ENCODE assay signal across 23 cellular contexts in the genomic region with DNA sequence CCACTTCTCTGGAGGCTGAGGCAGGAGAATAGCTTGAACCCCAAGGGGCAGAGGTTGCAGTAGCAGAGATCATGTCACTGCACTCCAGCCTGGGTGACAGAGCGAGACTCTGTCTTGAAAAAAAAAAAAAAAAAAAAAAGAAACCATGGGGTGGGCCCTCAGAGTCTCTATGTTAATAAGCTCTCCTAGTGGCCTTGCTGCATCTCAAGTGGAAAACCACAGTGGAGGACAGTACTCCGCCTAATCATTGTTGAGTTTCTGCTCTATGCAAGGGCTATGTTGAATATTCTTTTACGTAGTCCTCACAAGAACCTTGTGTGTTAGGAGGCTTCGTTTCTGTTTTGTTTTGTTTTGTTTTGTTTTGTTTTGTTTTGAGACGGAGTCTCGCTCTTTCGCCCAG.
"Had no signal": no experiment of that assay in that cellular context is flagged by ENCODE, and none has a peak within 500 bp of the region (broad histone marks: within the 10 kb centered on the region; RNA-seq: fewer than 3 reads in every experiment).

No MANE protein-coding gene starts in this region.

- H3K27me3 ChIP-seq: neutrophil, pancreas, testis, upper lobe of left lung had no signal

- H3K4me3 ChIP-seq: pancreas, testis, upper lobe of left lung had no signal

- H3K27ac Mint-ChIP-seq: activated B cell treated with CpG ODN at 0.5 μM for 24 hours; activated naive CD8-positive, alpha-beta T cell treated with anti-CD3 and anti-CD28 coated beads for 36 hours; memory B cell; nephron; stimulated activated naive B cell treated with anti-CD40 and anti-IgM and Interleukin-4, amounts not matched to agents 10 μg/mL and 1 μg/mL and 100 μg/mL, for 72 hours had no signal

- ATAC-seq: sciatic nerve had no signal

- H3K9me3 Mint-ChIP-seq: activated B cell treated with CpG ODN at 0.5 μM for 24 hours; activated naive CD8-positive, alpha-beta T cell treated with anti-CD3 and anti-CD28 coated beads for 36 hours; central memory CD8-positive, alpha-beta T cell; memory B cell; nephron; stimulated activated naive B cell treated with anti-CD40 and anti-IgM and Interleukin-4, amounts not matched to agents 10 μg/mL and 1 μg/mL and 100 μg/mL, for 72 hours had no signal

- H3K4me1 ChIP-seq: pancreas, testis had no signal

- H3K9me3 ChIP-seq: neutrophil, pancreas, testis, upper lobe of left lung had no signal

- H3K27ac ChIP-seq: neutrophil, pancreas, testis, upper lobe of left lung had no signal

- H3K4me1 Mint-ChIP-seq: activated B cell treated with CpG ODN at 0.5 μM for 24 hours; activated naive CD8-positive, alpha-beta T cell treated with anti-CD3 and anti-CD28 coated beads for 36 hours; central memory CD8-positive, alpha-beta T cell; memory B cell; nephron; stimulated activated naive B cell treated with anti-CD40 and anti-IgM and Interleukin-4, amounts not matched to agents 10 μg/mL and 1 μg/mL and 100 μg/mL, for 72 hours had no signal

- DNase-seq: activated B cell treated with CpG ODN at 0.5 μM for 24 hours; activated CD4-positive, alpha-beta T cell treated with anti-CD3 and anti-CD28 coated beads for 4 hours; activated CD4-positive, alpha-beta T cell treated with anti-CD3 and anti-CD28 coated beads, Interleukin-2, amount 50 U/mL, for 48 hours; activated naive CD4-positive, alpha-beta T cell treated with Interleukin-2 at 50 U/mL for 16 hours; activated naive CD8-positive, alpha-beta T cell treated with anti-CD3 and anti-CD28 coated beads for 36 hours; activated T-cell treated with anti-CD3 and anti-CD28 coated beads, Interleukin-2, amount 50 U/mL, for 48 hours; effector memory CD4-positive, alpha-beta T cell; pancreas; stimulated activated CD4-positive, alpha-beta T cell treated with anti-CD3 and anti-CD28 coated beads, Interleukin-2, amount 100 ng/mL, for 48 hours; stimulated activated CD8-positive, alpha-beta memory T cell treated with anti-CD3 and anti-CD28 coated beads, Interleukin-4, amount 100 ng/mL, for 48 hours; stimulated activated naive B cell treated with anti-CD40 and anti-IgM and Interleukin-4, amounts not matched to agents 10 μg/mL and 1 μg/mL and 100 μg/mL, for 72 hours; T-helper 1 cell had no signal

- H3K36me3 Mint-ChIP-seq: memory B cell had no signal

- H3K27me3 Mint-ChIP-seq: activated B cell treated with CpG ODN at 0.5 μM for 24 hours; activated naive CD8-positive, alpha-beta T cell treated with anti-CD3 and anti-CD28 coated beads for 36 hours; central memory CD8-positive, alpha-beta T cell; memory B cell; stimulated activated naive B cell treated with anti-CD40 and anti-IgM and Interleukin-4, amounts not matched to agents 10 μg/mL and 1 μg/mL and 100 μg/mL, for 72 hours had no signal

- H3K4me3 Mint-ChIP-seq: activated B cell treated with CpG ODN at 0.5 μM for 24 hours; activated naive CD8-positive, alpha-beta T cell treated with anti-CD3 and anti-CD28 coated beads for 36 hours; central memory CD8-positive, alpha-beta T cell; memory B cell; nephron; stimulated activated naive B cell treated with anti-CD40 and anti-IgM and Interleukin-4, amounts not matched to agents 10 μg/mL and 1 μg/mL and 100 μg/mL, for 72 hours had no signal

- FAIRE-seq: astrocyte, colon, islet of Langerhans, pancreas, small intestine had no signal
